Comparison of ENCODE assay signal across 12 cellular contexts in genomic region chr20:10651227-10651990, GRCh38. TPM values are rescaled to one million over a fixed set of nuclear protein-coding genes. Genes with fewer than 3 reads are reported as not detected.
A peak's percentile ranks its signal among the peaks of the same experiment; 100 is the strongest.
DNase-seq lines count a peak whose midpoint lies in the region; FAIRE-seq and TF ChIP-seq lines count a peak whose summit lies in the region.
"Had no signal": no experiment of that assay in that cellular context is flagged by ENCODE, and none has a peak within 500 bp of the region (broad histone marks: within the 10 kb centered on the region; RNA-seq: fewer than 3 reads in every experiment).

No MANE protein-coding gene starts in this region.

- H3K27ac ChIP-seq in breast epithelium: no peak overlapping the region
- H3K27ac ChIP-seq in H1 (ENCODE audit: low read depth, low read length): no peak overlapping the region

- H3K4me1 Mint-ChIP-seq in MCF 10A (ENCODE audit: insufficient read depth, unreplicated experiment): peaks cover 15% of the 10 kb centered on the region
- peaks cover 95% of the 10 kb centered on the region for H3K4me1 Mint-ChIP-seq in nephron
- H3K4me1 Mint-ChIP-seq in Calu3 (ENCODE audit: low read depth, unreplicated experiment): peaks cover 32% of the 10 kb centered on the region

- H3K36me3 ChIP-seq in breast epithelium: no peaks in the 10 kb centered on the region
- H3K36me3 ChIP-seq in H1 (ENCODE audit: control insufficient read depth in 2 of 4, insufficient read depth in 4 of 4, low read length in 3 of 4): peaks cover 9 to 78% (median 38%) of the 10 kb centered on the region in 4 experiments

- no peaks in the 10 kb centered on the region for H3K23me2 ChIP-seq in H1 (ENCODE audit: low read depth, low read length)

- H3K18ac ChIP-seq in H1 (ENCODE audit: extremely low read depth, low read length): no peak overlapping the region

- H3K4me3 ChIP-seq in breast epithelium: no peak overlapping the region
- H3K4me3 ChIP-seq in H1 (ENCODE audit: extremely low read depth in 1 of 4, insufficient read depth in 2 of 4, low read depth in 3 of 4, low read length in 4 of 4): no peak overlapping the region

- H2BK120ac ChIP-seq in H1 (replicated peaks; ENCODE audit: low read depth, low read length): no peak overlapping the region

- no peak overlapping the region for H4K5ac ChIP-seq in H1 (ENCODE audit: insufficient read length, low read depth, low read length)

- TF ChIP-seq EP300 in H1 (IDR thresholded peaks at IDR 0.05; ENCODE audit: borderline replicate concordance in 1 of 2, low read depth in 2 of 2, low read length in 2 of 2): no peak

- no peak overlapping the region for H3K4ac ChIP-seq in H1 (replicated peaks; ENCODE audit: insufficient read length, low read depth, low read length)

- no peak overlapping the region for H4K91ac ChIP-seq in H1 (replicated peaks; ENCODE audit: insufficient read length, low read length)

- 93% methylated on average over 15 of the region's 15 CpGs; no CpG with 5 or more reads in 1 of the 2 experiments for WGBS in H1 (ENCODE audit: extremely low coverage in 1 of 2, insufficient coverage in 1 of 2, insufficient read length in 1 of 2, insufficient replicate concordance in 2 of 2, low coverage in 1 of 2, low lambda C conversion rate in 2 of 2, missing lambda C conversion rate in 1 of 2), 2 experiments

- peaks cover 6 to 19% of the 10 kb centered on the region in 2 experiments for H4K20me1 ChIP-seq in H1 (replicated peaks in 1 of 2; ENCODE audit: control insufficient read depth in 1 of 2, insufficient read depth in 2 of 2, low read length in 2 of 2)

- DNase-seq in MCF 10A (ENCODE audit: unreplicated experiment): peak; percentile 48
- no peak for DNase-seq in breast epithelium (ENCODE audit: low spot score in 2 of 2)
- no peak for DNase-seq in H1 (ENCODE audit: low read depth in 1 of 2, low spot score in 2 of 2)
- peak; percentile 32 for DNase-seq in urothelium cell line (ENCODE audit: low spot score)
- no peak for DNase-seq in SHP77 (lab: John Stamatoyannopoulos, UW)
- no peak for DNase-seq in RKO (ENCODE audit: low spot score)
- DNase-seq in Calu3: no peak
- DNase-seq: activated T-cell treated with anti-CD3 and anti-CD28 coated beads, Interleukin-2, amount 50 U/mL, for 4 hours; head of caudate nucleus; NCI-H1105 had no signal

- peaks cover 96% of the 10 kb centered on the region for H3K36me3 Mint-ChIP-seq in MCF 10A (ENCODE audit: insufficient read depth, unreplicated experiment)
- H3K36me3 Mint-ChIP-seq in nephron (ENCODE audit: low read depth): peaks cover 77% of the 10 kb centered on the region
- peaks cover 92% of the 10 kb centered on the region for H3K36me3 Mint-ChIP-seq in Calu3 (ENCODE audit: insufficient read depth, unreplicated experiment)

- POLR2A ChIA-PET in MCF 10A (lab: Yijun Ruan, JAX) (interaction anchor here (0.8 to 1.3 kb wide), 3 partner anchors 11 to 46 kb away, joined by 3 read pairs; no protein-coding TSS in a partner anchor), H1 (lab: Charles Lee; ENCODE audit: partially characterized antibody) (interaction anchor here (1.3 to 2.2 kb wide), 3 partner anchors 11 to 13 kb away, joined by 3 to 7 read pairs (median 4); no protein-coding TSS in a partner anchor)

- no peaks in the 10 kb centered on the region for H3K9me3 Mint-ChIP-seq in MCF 10A (ENCODE audit: unreplicated experiment)
- no peaks in the 10 kb centered on the region for H3K9me3 Mint-ChIP-seq in nephron
- H3K9me3 Mint-ChIP-seq in Calu3 (ENCODE audit: low read depth, unreplicated experiment): no peaks in the 10 kb centered on the region
- H3K9me3 Mint-ChIP-seq: activated T-cell treated with anti-CD3 and anti-CD28 coated beads, Interleukin-2, amount 50 U/mL, for 4 hours had no signal

- H3K27me3 Mint-ChIP-seq in MCF 10A (ENCODE audit: insufficient read depth, unreplicated experiment): no peaks in the 10 kb centered on the region
- H3K27me3 Mint-ChIP-seq in nephron (ENCODE audit: low read depth): no peaks in the 10 kb centered on the region
- no peaks in the 10 kb centered on the region for H3K27me3 Mint-ChIP-seq in Calu3 (ENCODE audit: unreplicated experiment)

- H3K4me3 Mint-ChIP-seq in MCF 10A (ENCODE audit: unreplicated experiment) (no peak overlapping the region), nephron (peak overlapping the region in 2 of 3 experiments; percentile 6 to 24), Calu3 (ENCODE audit: low read depth, unreplicated experiment) (no peak overlapping the region)
- H3K4me3 Mint-ChIP-seq: activated T-cell treated with anti-CD3 and anti-CD28 coated beads, Interleukin-2, amount 50 U/mL, for 4 hours had no signal

- no peak overlapping the region for H3K56ac ChIP-seq in H1 (replicated peaks; ENCODE audit: insufficient read length, low read depth, low read length)

- CTCF ChIA-PET in MCF 10A (lab: Yijun Ruan, JAX): interaction anchor here (0.6 to 2.0 kb wide), 9 partner anchors 8 to 620 kb away, joined by 3 to 7 read pairs (median 3); no protein-coding TSS in a partner anchor
- CTCF ChIA-PET in H1 (lab: Charles Lee; ENCODE audit: partially characterized antibody): interaction anchor here (0.7 to 6.6 kb wide), 8 partner anchors 13 to 888 kb away, joined by 3 to 55 read pairs (median 4); partner anchors contain the start of gene JAG1
- CTCF ChIA-PET in Calu3 (lab: Charles Lee): no interaction called here

- TF ChIP-seq POLR2A in breast epithelium (IDR thresholded peaks at IDR 0.05) (no peak), H1 (IDR thresholded peaks at IDR 0.05; ENCODE audit: control extremely low read depth in 1 of 2, low read depth in 2 of 2, low read length in 2 of 2) (no peak)

- H2BK5ac ChIP-seq in H1 (ENCODE audit: low read depth, low read length): peak overlapping the region; percentile 57

- H2BK12ac ChIP-seq in H1 (ENCODE audit: low read depth, low read length): no peak overlapping the region

- H3K4me2 ChIP-seq in H1 (ENCODE audit: insufficient read depth in 1 of 2, low read depth in 2 of 2, low read length in 2 of 2): no peak overlapping the region

- FAIRE-seq in H1 (lab: Jason Lieb, UNC) (no peak), urothelium cell line (lab: Jason Lieb, UNC) (no peak)
- FAIRE-seq: G401.6 had no signal

- no peak overlapping the region for H3K23ac ChIP-seq in H1 (ENCODE audit: insufficient read length)

- no peak overlapping the region for H3K27ac Mint-ChIP-seq in MCF 10A (ENCODE audit: low read depth, unreplicated experiment)
- H3K27ac Mint-ChIP-seq in nephron: peak overlapping the region; percentile 82 to 96 (median 83)
- no peak overlapping the region for H3K27ac Mint-ChIP-seq in Calu3 (ENCODE audit: unreplicated experiment)

- peaks cover 0 to 33% of the 10 kb centered on the region in 2 experiments; a peak in 2 of 4 replicates for H3K79me2 ChIP-seq in H1 (ENCODE audit: control insufficient read depth in 1 of 2, insufficient read depth in 2 of 2, low read length in 2 of 2)

- no peak overlapping the region for H2AK5ac ChIP-seq in H1 (ENCODE audit: low read depth, low read length)

- intact Hi-C loops in MCF 10A (cut with micrococcal nuclease): no loop called here
- intact Hi-C loops in breast epithelium (cut with DNase I; ENCODE audit: low total_unique reads): no loop called here
- intact Hi-C loops in Calu3 (cut with micrococcal nuclease; ENCODE audit: unreplicated experiment): no loop called here

- no peak overlapping the region for H3K9ac ChIP-seq in H1 (replicated peaks in 1 of 4; ENCODE audit: extremely low read depth in 1 of 4, low read depth in 3 of 4, low read length in 3 of 4)

- H3K79me1 ChIP-seq in H1 (ENCODE audit: low read depth, low read length): peaks cover 9% of the 10 kb centered on the region

- TF ChIP-seq RAD21 in H1 (IDR thresholded peaks at IDR 0.05 in 1 of 2, conservative IDR thresholded peaks at IDR 0.05 in 1 of 2; ENCODE audit: low read depth in 2 of 2, low read length in 2 of 2): peak; percentile 30 to 34; a peak in 3 of 4 replicates

- H4K8ac ChIP-seq in H1 (ENCODE audit: extremely low read depth, insufficient read depth, low read length): no peak overlapping the region

- no peaks in the 10 kb centered on the region for H3K27me3 ChIP-seq in breast epithelium
- no peaks in the 10 kb centered on the region for H3K27me3 ChIP-seq in H1 (replicated peaks in 1 of 4; ENCODE audit: control insufficient read depth in 3 of 4, extremely low read depth in 1 of 4, insufficient read depth in 3 of 4, low read length in 3 of 4)

- no peak overlapping the region for H2AFZ ChIP-seq in H1 (ENCODE audit: low read length)

- H2BK20ac ChIP-seq in H1 (ENCODE audit: low read length): no peak overlapping the region

- no peaks in the 10 kb centered on the region for H3K9me3 ChIP-seq in breast epithelium
- no peaks in the 10 kb centered on the region for H3K9me3 ChIP-seq in H1 (ENCODE audit: insufficient read depth in 2 of 2, low read depth in 1 of 2, low read length in 1 of 2)

- TF ChIP-seq CTCF in MCF 10A (IDR thresholded peaks at IDR 0.05; ENCODE audit: unreplicated experiment) (no peak), breast epithelium (IDR thresholded peaks at IDR 0.05) (no peak), H1 (IDR thresholded peaks at IDR 0.05; ENCODE audit: control extremely low read depth in 1 of 3, insufficient read depth in 1 of 3, low read depth in 1 of 3, low read length in 3 of 3) (peak in 1 of 3 experiments; percentile 18; a peak in 1 of 4 replicates), nephron (IDR thresholded peaks at IDR 0.05; ENCODE audit: unreplicated experiment in 3 of 3) (no peak), Calu3 (IDR thresholded peaks at IDR 0.05; ENCODE audit: unreplicated experiment) (no peak)

- H3K14ac ChIP-seq in H1 (ENCODE audit: insufficient read length): no peak overlapping the region

- no TSS peak for BruUV-seq in MCF 10A (replicated peaks; lab: Mats Ljungman, UMichigan)
- BruUV-seq in Calu3 (replicated peaks; lab: Mats Ljungman, UMichigan): no TSS peak

- no peak overlapping the region for H2BK15ac ChIP-seq in H1 (ENCODE audit: low read length)

- H3K4me1 ChIP-seq in breast epithelium (no peaks in the 10 kb centered on the region), H1 (replicated peaks in 1 of 4; ENCODE audit: control insufficient read depth in 3 of 4, insufficient read depth in 4 of 4, low read length in 3 of 4) (peaks cover 13 to 38% (median 25%) of the 10 kb centered on the region in 4 experiments; a peak in 6 of 7 replicates)

TF ChIP-seq in H1, 55 proteins besides CTCF, POLR2A, EP300 and RAD21:
- TF ChIP-seq HDAC6 (IDR thresholded peaks at IDR 0.05; ENCODE audit: low read depth, low read length) (no peak), KDM4A (IDR thresholded peaks at IDR 0.05; ENCODE audit: low read depth, low read length, severe bottlenecking) (no peak)

RNA-seq across cellular contexts. Expression of gene JAG1, which starts 22.4 kb away (rescaled TPM):
- 62.5 and 88.0 TPM in 2 replicates for total RNA-seq in MCF 10A (2022)
- total RNA-seq in breast epithelium: 10 to 100 TPM; 49.0 to 97.9 (median 75.7) TPM
- total RNA-seq in H1 (2021; fragmentation: NEBNext Ultra II Directional; extraction: Animal tissue kit (Norgen Biotek cat#: 25700)): 27.3 and 29.1 TPM in 2 replicates
- 13.5 and 19.7 TPM in 2 replicates for polyA plus RNA-seq in H1 (2011; rRNA removed)
- polyA plus RNA-seq in H1 (2011; cell fraction: cytosol; rRNA removed): 18.4 TPM
- 65.7 TPM for polyA plus RNA-seq in H1 (2011; cell fraction: nucleus; rRNA removed)
- polyA plus RNA-seq in H1 (2012, experiment 1 of 2): 19.6 to 22.8 TPM (median 21.2 TPM) in 4 replicates
- 6.3 TPM for polyA plus RNA-seq in H1 (2012, experiment 2 of 2)
- polyA plus RNA-seq in H1 (2013, experiment 1 of 2): 18.1 TPM
- 15.5 TPM for polyA plus RNA-seq in H1 (2013, experiment 2 of 2)
- polyA minus RNA-seq in H1 (2011; rRNA and poly(A)+ RNA removed): 83.6 and 86.3 TPM in 2 replicates
- polyA minus RNA-seq in H1 (2011; cell fraction: cytosol; rRNA and poly(A)+ RNA removed): 65.6 TPM
- 76.8 TPM for polyA minus RNA-seq in H1 (2011; cell fraction: nucleus; rRNA and poly(A)+ RNA removed)
- 156 and 245 TPM in 2 replicates for total RNA-seq in Calu3 (2022)

Comparison
In these comparisons a context has a peak if more than half of its experiments do, and no peak if none do; other contexts are left out.
1. DNase-seq: peak in MCF 10A (single experiment) and urothelium cell line (single experiment); none in breast epithelium (0 of 2), H1 (0 of 2), SHP77 (0 of 2), RKO (single experiment) and Calu3 (single experiment).
2. H3K27ac Mint-ChIP-seq: peak in nephron (3 of 3); none in MCF 10A (single experiment) and Calu3 (single experiment).
3. H3K4me3 Mint-ChIP-seq: peak in nephron (2 of 3); none in MCF 10A (single experiment) and Calu3 (single experiment).